In genomic region chr3:147407107-147407494, GRCh38 we compare ENCODE assay signal across 21 cellular contexts. TPM values are rescaled to one million over a fixed set of nuclear protein-coding genes. Genes with fewer than 3 reads are reported as not detected.
A peak's percentile ranks its signal among the peaks of the same experiment; 100 is the strongest.
DNase-seq lines count a peak whose midpoint lies in the region; ATAC-seq, FAIRE-seq and TF ChIP-seq lines count a peak whose summit lies in the region.
"Had no signal": no experiment of that assay in that cellular context is flagged by ENCODE, and none has a peak within 500 bp of the region (broad histone marks: within the 10 kb centered on the region; RNA-seq: fewer than 3 reads in every experiment).

No MANE protein-coding gene starts in this region.

- TF ChIP-seq CTCF in PC-3 (conservative IDR thresholded peaks at IDR 0.05; ENCODE audit: low read depth, low read length) (no peak), H1 (IDR thresholded peaks at IDR 0.05; ENCODE audit: control extremely low read depth in 1 of 3, insufficient read depth in 1 of 3, low read depth in 1 of 3, low read length in 3 of 3) (no peak), neural progenitor cell (IDR thresholded peaks at IDR 0.05) (no peak)

- no peak overlapping the region for H3K23ac ChIP-seq in H1 (ENCODE audit: insufficient read length)

- peaks cover 90% of the 10 kb centered on the region for H3K27me3 ChIP-seq in PC-3 (ENCODE audit: low read length)
- peaks cover 65 to 98% (median 90%) of the 10 kb centered on the region in 4 experiments for H3K27me3 ChIP-seq in H1 (replicated peaks in 1 of 4; ENCODE audit: control insufficient read depth in 3 of 4, extremely low read depth in 1 of 4, insufficient read depth in 3 of 4, low read length in 3 of 4)
- H3K27me3 ChIP-seq in neural progenitor cell = peaks cover 100% of the 10 kb centered on the region
- no peaks in the 10 kb centered on the region for H3K27me3 ChIP-seq in SJCRH30

- no peaks in the 10 kb centered on the region for H3F3A ChIP-seq in PC-3 (ENCODE audit: low read length, unreplicated experiment)
- peaks cover 39% of the 10 kb centered on the region for H3F3A ChIP-seq in neural progenitor cell (ENCODE audit: low read depth)

- H4K5ac ChIP-seq in H1 (ENCODE audit: insufficient read length, low read depth, low read length) = no peak overlapping the region

- WGBS in H1 (ENCODE audit: extremely low coverage in 1 of 2, insufficient coverage in 1 of 2, insufficient read length in 1 of 2, insufficient replicate concordance in 2 of 2, low coverage in 1 of 2, low lambda C conversion rate in 2 of 2, missing lambda C conversion rate in 1 of 2), 2 experiments = 2% methylated on average over 17 of the region's 17 CpGs; no CpG with 5 or more reads in 1 of the 2 experiments

- H3K9ac ChIP-seq in PC-3 (ENCODE audit: low read length) (no peak overlapping the region), H1 (replicated peaks in 1 of 4; ENCODE audit: extremely low read depth in 1 of 4, low read depth in 3 of 4, low read length in 3 of 4) (no peak overlapping the region), neural progenitor cell (no peak overlapping the region)

- H3K56ac ChIP-seq in H1 (replicated peaks; ENCODE audit: insufficient read length, low read depth, low read length) = no peak overlapping the region

- no peak for TF ChIP-seq POLR2A in H1 (IDR thresholded peaks at IDR 0.05; ENCODE audit: control extremely low read depth in 1 of 2, low read depth in 2 of 2, low read length in 2 of 2)

- H2BK120ac ChIP-seq in H1 (replicated peaks; ENCODE audit: low read depth, low read length) = no peak overlapping the region

- no peak overlapping the region for H2AFZ ChIP-seq in PC-3 (ENCODE audit: low read length)
- no peak overlapping the region for H2AFZ ChIP-seq in H1 (ENCODE audit: low read length)
- no peak overlapping the region for H2AFZ ChIP-seq in neural progenitor cell (replicated peaks)

- CTCF ChIA-PET in PC-3 (lab: Charles Lee) = no interaction called here
- CTCF ChIA-PET in H1 (lab: Charles Lee; ENCODE audit: partially characterized antibody) = interaction anchor here (1.0 to 27.3 kb wide), 5 partner anchors 11 to 43 kb away, joined by 3 to 485 read pairs (median 9); no protein-coding TSS in a partner anchor

- no peaks in the 10 kb centered on the region for H3K36me3 ChIP-seq in PC-3 (ENCODE audit: low read depth, low read length)
- H3K36me3 ChIP-seq in H1 (ENCODE audit: control insufficient read depth in 2 of 4, insufficient read depth in 4 of 4, low read length in 3 of 4) = peaks cover 0 to 4% (median 0%) of the 10 kb centered on the region in 4 experiments; a peak in 1 of 8 replicates
- H3K36me3 ChIP-seq in neural progenitor cell = no peaks in the 10 kb centered on the region
- H3K36me3 ChIP-seq in SJCRH30 = peaks cover 8% of the 10 kb centered on the region
- H3K36me3 ChIP-seq: lower lobe of right lung had no signal

- no peak overlapping the region for H4K91ac ChIP-seq in H1 (replicated peaks; ENCODE audit: insufficient read length, low read length)

- peaks cover 58% of the 10 kb centered on the region for H3K4me1 Mint-ChIP-seq in neural progenitor cell

- no peaks in the 10 kb centered on the region for H4K20me1 ChIP-seq in PC-3 (ENCODE audit: low read length)
- peaks cover 6 to 18% of the 10 kb centered on the region in 2 experiments for H4K20me1 ChIP-seq in H1 (replicated peaks in 1 of 2; ENCODE audit: control insufficient read depth in 1 of 2, insufficient read depth in 2 of 2, low read length in 2 of 2)
- H4K20me1 ChIP-seq in neural progenitor cell (ENCODE audit: low read depth) = peaks cover 91% of the 10 kb centered on the region

- no peak overlapping the region for H2BK15ac ChIP-seq in H1 (ENCODE audit: low read length)

- H3K4me2 ChIP-seq in PC-3 (ENCODE audit: low read length) (peak overlapping the region; percentile 24; the same call in 1 of the 2 replicates), H1 (ENCODE audit: insufficient read depth in 1 of 2, low read depth in 2 of 2, low read length in 2 of 2) (peak overlapping the region; percentile 72 to 91), neural progenitor cell (peak overlapping the region; percentile 67)

- no peaks in the 10 kb centered on the region for H3K4me1 ChIP-seq in PC-3 (ENCODE audit: insufficient read depth, low read length)
- H3K4me1 ChIP-seq in H1 (replicated peaks in 1 of 4; ENCODE audit: control insufficient read depth in 3 of 4, insufficient read depth in 4 of 4, low read length in 3 of 4) = peaks cover 18 to 48% (median 32%) of the 10 kb centered on the region in 4 experiments
- peaks cover 25% of the 10 kb centered on the region for H3K4me1 ChIP-seq in neural progenitor cell
- H3K4me1 ChIP-seq in SJCRH30 = no peaks in the 10 kb centered on the region

- H3K18ac ChIP-seq in H1 (ENCODE audit: extremely low read depth, low read length) = no peak overlapping the region; the same call in 1 of the 2 replicates

- H2AK5ac ChIP-seq in H1 (ENCODE audit: low read depth, low read length) = no peak overlapping the region

- TF ChIP-seq EP300 in H1 (IDR thresholded peaks at IDR 0.05; ENCODE audit: borderline replicate concordance in 1 of 2, low read depth in 2 of 2, low read length in 2 of 2) = no peak

- H3K79me2 ChIP-seq in PC-3 (ENCODE audit: low read length) = no peaks in the 10 kb centered on the region
- H3K79me2 ChIP-seq in H1 (ENCODE audit: control insufficient read depth in 1 of 2, insufficient read depth in 2 of 2, low read length in 2 of 2) = no peaks in the 10 kb centered on the region
- H3K79me2 ChIP-seq in neural progenitor cell (ENCODE audit: low read depth) = no peaks in the 10 kb centered on the region

- H3K9me2 ChIP-seq in PC-3 (replicated peaks; ENCODE audit: low read length) = no peaks in the 10 kb centered on the region

- H3K14ac ChIP-seq in H1 (ENCODE audit: insufficient read length) = no peak overlapping the region

- H3K27me3 Mint-ChIP-seq in neural progenitor cell (ENCODE audit: insufficient read depth, low read depth) = peaks cover 46% of the 10 kb centered on the region

- no peak overlapping the region for H2BK5ac ChIP-seq in H1 (ENCODE audit: low read depth, low read length)

- BruUV-seq in PC-3 (replicated peaks; lab: Mats Ljungman, UMichigan) = no TSS peak

- H3K9me3 ChIP-seq in PC-3 (ENCODE audit: low read length) (no peaks in the 10 kb centered on the region), H1 (ENCODE audit: insufficient read depth in 2 of 2, low read depth in 1 of 2, low read length in 1 of 2) (no peaks in the 10 kb centered on the region; a peak in 1 of 4 replicates), neural progenitor cell (ENCODE audit: low read depth) (no peaks in the 10 kb centered on the region), SJCRH30 (replicated peaks) (no peaks in the 10 kb centered on the region)
- H3K9me3 ChIP-seq: body of pancreas, lower lobe of right lung had no signal

- H3K4me3 Mint-ChIP-seq in neural progenitor cell = peak overlapping the region; percentile 99
- H3K4me3 Mint-ChIP-seq: activated CD8-positive, alpha-beta memory T cell treated with anti-CD3 and anti-CD28 coated beads, Interleukin-2, amount 10 ng/mL, durations not matched to agents 7 days and 5 days; stimulated activated naive CD8-positive, alpha-beta T cell treated with anti-CD3 and anti-CD28 coated beads, Interleukin-15, Interleukin-2, amounts not matched to agents 100 ng/mL and 50 ng/mL, for 24 hours had no signal

- DNase-seq in Daoy (ENCODE audit: low read depth) (peak; percentile 68), PC-3 (no peak), H1 (ENCODE audit: low read depth in 1 of 2, low spot score in 2 of 2) (no peak), neural progenitor cell (ENCODE audit: low spot score) (peak; percentile 65), CD1c-positive myeloid dendritic cell (ENCODE audit: extremely low spot score) (no peak), cardiac septum (ENCODE audit: low spot score) (no peak), SJCRH30 (no peak), OCI-M2 (lab: John Stamatoyannopoulos, UW; ENCODE audit: unreplicated experiment) (no peak)
- DNase-seq: activated CD8-positive, alpha-beta memory T cell treated with anti-CD3 and anti-CD28 coated beads, Interleukin-2, amount 10 ng/mL, durations not matched to agents 7 days and 5 days; body of pancreas; Kasumi-1; lower lobe of right lung; naive thymus-derived CD4-positive, alpha-beta T cell; NCI-H1436 treated with DMSO at 0.1 percent for 48 hours; NCI-H345; stimulated activated CD4-positive, alpha-beta T cell treated with anti-CD3 and anti-CD28 coated beads, Interleukin-15, amount 100 ng/mL, for 24 hours; T-helper 2 cell had no signal

- 0 out of 2 replicates have a peak overlapping the region, but pooled peaks have one; percentile 13 for H2BK20ac ChIP-seq in H1 (ENCODE audit: low read length)

- no peaks in the 10 kb centered on the region for H3K79me1 ChIP-seq in H1 (ENCODE audit: low read depth, low read length)

- POLR2A ChIA-PET in PC-3 (lab: Charles Lee; ENCODE audit: unreplicated experiment) (no interaction called here), H1 (lab: Charles Lee; ENCODE audit: partially characterized antibody) (interaction anchor here (0.6 kb wide), 1 partner anchor 421 kb away, joined by 3 read pairs; no protein-coding TSS in a partner anchor)

- H3K4me3 ChIP-seq in PC-3 (ENCODE audit: low read length) (0 out of 2 replicates have a peak overlapping the region, but pooled peaks have one; percentile 25), H1 (ENCODE audit: extremely low read depth in 1 of 4, insufficient read depth in 2 of 4, low read depth in 3 of 4, low read length in 4 of 4) (peak overlapping the region in 2 of 4 experiments; percentile 16 to 62; a peak in 4 of 8 replicates), neural progenitor cell (peak overlapping the region; percentile 37), SJCRH30 (no peak overlapping the region)
- H3K4me3 ChIP-seq: body of pancreas, lower lobe of right lung had no signal

- H2BK12ac ChIP-seq in H1 (ENCODE audit: low read depth, low read length) = 0 out of 2 replicates have a peak overlapping the region, but pooled peaks have one; percentile 9

- no peak overlapping the region for H3K4ac ChIP-seq in H1 (replicated peaks; ENCODE audit: insufficient read length, low read depth, low read length)

- H3K23me2 ChIP-seq in H1 (ENCODE audit: low read depth, low read length) = peaks cover 15% of the 10 kb centered on the region

- H3K27ac ChIP-seq in PC-3 (ENCODE audit: low read length) (no peak overlapping the region), H1 (ENCODE audit: low read depth, low read length) (no peak overlapping the region), neural progenitor cell (no peak overlapping the region), SJCRH30 (no peak overlapping the region)
- H3K27ac ChIP-seq: body of pancreas, lower lobe of right lung had no signal

- intact Hi-C loops in PC-3 (cut with micrococcal nuclease) (no loop called here), cardiac septum (cut with DNase I) (no loop called here)

- H3K9me3 Mint-ChIP-seq in neural progenitor cell = peaks cover 15% of the 10 kb centered on the region

- no peak for FAIRE-seq in H1 (lab: Jason Lieb, UNC)
- FAIRE-seq: D721Med, H54 had no signal

- no peak for TF ChIP-seq RAD21 in H1 (IDR thresholded peaks at IDR 0.05 in 1 of 2, conservative IDR thresholded peaks at IDR 0.05 in 1 of 2; ENCODE audit: low read depth in 2 of 2, low read length in 2 of 2)

- peaks cover 32% of the 10 kb centered on the region for H3K36me3 Mint-ChIP-seq in neural progenitor cell

- H4K8ac ChIP-seq in H1 (ENCODE audit: extremely low read depth, insufficient read depth, low read length) = no peak overlapping the region

- H3K27ac Mint-ChIP-seq in neural progenitor cell = peak overlapping the region; percentile 100
- H3K27ac Mint-ChIP-seq: stimulated activated naive CD8-positive, alpha-beta T cell treated with anti-CD3 and anti-CD28 coated beads, Interleukin-15, Interleukin-2, amounts not matched to agents 100 ng/mL and 50 ng/mL, for 24 hours had no signal

- ATAC-seq in PC-3 = no peak
- ATAC-seq: activated CD8-positive, alpha-beta memory T cell treated with anti-CD3 and anti-CD28 coated beads, Interleukin-2, amount 10 ng/mL, durations not matched to agents 7 days and 5 days; body of pancreas; lower lobe of right lung; naive thymus-derived CD4-positive, alpha-beta T cell had no signal

RNA-seq across cellular contexts. Expression of gene ZIC4, which starts 0.8 kb away (rescaled TPM):
- 0.17 TPM in 1 of 2 replicates, not detected in the other for total RNA-seq in Daoy (2014; rRNA removed; shearing (Covaris generic))
- total RNA-seq in PC-3 (2014; rRNA removed) (not detected in 2 replicates), neural progenitor cell (ENCODE audit: low replicate concordance) (0.25 and 0.64 TPM in 2 replicates), cardiac septum (not detected)
- 0.13 TPM in 1 of 2 replicates, not detected in the other for total RNA-seq in H1 (2021; fragmentation: NEBNext Ultra II Directional; extraction: Animal tissue kit (Norgen Biotek cat#: 25700))
- 0.03 and 0.31 TPM in 2 replicates for polyA plus RNA-seq in H1 (2011; rRNA removed)
- polyA plus RNA-seq in H1 (2011; cell fraction: cytosol; rRNA removed) = 0.08 TPM
- polyA plus RNA-seq in H1 (2011; cell fraction: nucleus; rRNA removed) = 0.27 TPM
- 0.27 TPM in 1 of 4 replicates, not detected in the others for polyA plus RNA-seq in H1 (2012, experiment 1 of 2)
- polyA plus RNA-seq in H1 (2012, experiment 2 of 2) = 0.08 TPM
- 0.06 TPM for polyA plus RNA-seq in H1 (2013, experiment 1 of 2)
- polyA plus RNA-seq in H1 (2013, experiment 2 of 2) = 0.06 TPM
- not detected in 2 replicates for polyA minus RNA-seq in H1 (2011; rRNA and poly(A)+ RNA removed)
- not detected for polyA minus RNA-seq in H1 (2011; cell fraction: cytosol; rRNA and poly(A)+ RNA removed)
- polyA minus RNA-seq in H1 (2011; cell fraction: nucleus; rRNA and poly(A)+ RNA removed) = 0.60 TPM
- 0.20 and 0.87 TPM in 2 replicates for total RNA-seq in SJCRH30 (2014; rRNA removed; shearing (Covaris generic))
- total RNA-seq: activated CD8-positive, alpha-beta memory T cell treated with anti-CD3 and anti-CD28 coated beads, Interleukin-2, amount 10 ng/mL, durations not matched to agents 7 days and 5 days; body of pancreas; lower lobe of right lung; naive thymus-derived CD4-positive, alpha-beta T cell; renal cortical epithelial cell had no signal
- polyA plus RNA-seq: naive thymus-derived CD4-positive, alpha-beta T cell had no signal

RNA-seq across cellular contexts. Expression of gene ZIC1, which starts 2.1 kb away (rescaled TPM):
- total RNA-seq in Daoy (2014; rRNA removed; shearing (Covaris generic)) = 10.3 and 19.5 TPM in 2 replicates
- total RNA-seq in PC-3 (2014; rRNA removed) = not detected in 2 replicates
- total RNA-seq in H1 (2021; fragmentation: NEBNext Ultra II Directional; extraction: Animal tissue kit (Norgen Biotek cat#: 25700)) = 1.5 and 2.2 TPM in 2 replicates
- 0.80 and 3.6 TPM in 2 replicates for polyA plus RNA-seq in H1 (2011; rRNA removed)
- 1.7 TPM for polyA plus RNA-seq in H1 (2011; cell fraction: cytosol; rRNA removed)
- polyA plus RNA-seq in H1 (2011; cell fraction: nucleus; rRNA removed) = 2.7 TPM
- 0.27 to 0.77 TPM (median 0.60 TPM) in 4 replicates for polyA plus RNA-seq in H1 (2012, experiment 1 of 2)
- 0.08 TPM for polyA plus RNA-seq in H1 (2012, experiment 2 of 2)
- 1.4 TPM for polyA plus RNA-seq in H1 (2013, experiment 1 of 2)
- polyA plus RNA-seq in H1 (2013, experiment 2 of 2) = 0.75 TPM
- 0.07 and 0.47 TPM in 2 replicates for polyA minus RNA-seq in H1 (2011; rRNA and poly(A)+ RNA removed)
- 1.6 TPM for polyA minus RNA-seq in H1 (2011; cell fraction: cytosol; rRNA and poly(A)+ RNA removed)
- 2.4 TPM for polyA minus RNA-seq in H1 (2011; cell fraction: nucleus; rRNA and poly(A)+ RNA removed)
- 0.56 and 0.84 TPM in 2 replicates for total RNA-seq in neural progenitor cell (ENCODE audit: low replicate concordance)
- total RNA-seq in cardiac septum = not detected
- total RNA-seq in SJCRH30 (2014; rRNA removed; shearing (Covaris generic)) = 44.4 and 55.7 TPM in 2 replicates
- total RNA-seq: activated CD8-positive, alpha-beta memory T cell treated with anti-CD3 and anti-CD28 coated beads, Interleukin-2, amount 10 ng/mL, durations not matched to agents 7 days and 5 days; body of pancreas; lower lobe of right lung; naive thymus-derived CD4-positive, alpha-beta T cell; renal cortical epithelial cell had no signal
- polyA plus RNA-seq: naive thymus-derived CD4-positive, alpha-beta T cell had no signal

Comparison
In these comparisons a context has a peak if more than half of its experiments do, and no peak if none do; other contexts are left out.
1. DNase-seq: peak in Daoy (single experiment) and neural progenitor cell (single experiment); none in PC-3 (single experiment), H1 (0 of 2), CD1c-positive myeloid dendritic cell (single experiment), cardiac septum (single experiment), SJCRH30 (0 of 2) and OCI-M2 (single experiment).
2. H3K4me2 ChIP-seq: peak in every context shown above with its lines; median percentile 82 in H1; 67 in neural progenitor cell; 24 in PC-3.